In genomic region chr22:43488937-43489336, GRCh38 we compare ENCODE assay signal across 28 cellular contexts.
"Had no signal": no experiment of that assay in that cellular context is flagged by ENCODE, and none has a peak within 500 bp of the region (broad histone marks: within the 10 kb centered on the region; RNA-seq: fewer than 3 reads in every experiment).

No MANE protein-coding gene starts in this region.

- H3K9ac ChIP-seq: neural progenitor cell had no signal

- H3K4me1 Mint-ChIP-seq: memory B cell; naive thymus-derived CD4-positive, alpha-beta T cell; stimulated activated naive B cell treated with anti-CD40 and anti-IgM and Interleukin-4, amounts not matched to agents 10 μg/mL and 1 μg/mL and 100 μg/mL, for 72 hours had no signal

- H2AFZ ChIP-seq: hepatocyte, neural progenitor cell had no signal

- H3K4me2 ChIP-seq: hepatocyte, neural progenitor cell had no signal

- H3K36me3 ChIP-seq: heart right ventricle, left ventricle myocardium inferior, neural progenitor cell, ovary, right atrium auricular region, right lobe of liver, stomach, thoracic aorta, tibial artery, upper lobe of right lung had no signal

- H3K4me3 Mint-ChIP-seq: memory B cell; naive thymus-derived CD4-positive, alpha-beta T cell; natural killer cell treated with Interleukin-12 subunit alpha and Interleukin-12 subunit beta and Interleukin-15 and Interleukin-18, amount 100 ng/mL, for 72 hours; neural progenitor cell; stimulated activated naive B cell treated with anti-CD40 and anti-IgM and Interleukin-4, amounts not matched to agents 10 μg/mL and 1 μg/mL and 100 μg/mL, for 72 hours had no signal

- H3K9me3 ChIP-seq: heart right ventricle, left ventricle myocardium inferior, mucosa of descending colon, ovary, right atrium auricular region, right lobe of liver, stomach, thoracic aorta, tibial artery, upper lobe of right lung had no signal

- ATAC-seq: left colon; mucosa of descending colon; naive thymus-derived CD4-positive, alpha-beta T cell; natural killer cell treated with Interleukin-12 subunit alpha and Interleukin-12 subunit beta and Interleukin-15 and Interleukin-18, amount 100 ng/mL, for 72 hours; right lobe of liver; stimulated activated naive B cell treated with anti-CD40 and anti-IgM and Interleukin-4, amounts not matched to agents 10 μg/mL and 1 μg/mL and 100 μg/mL, for 72 hours; stimulated activated naive CD8-positive, alpha-beta T cell treated with anti-CD3 and anti-CD28 coated beads, Interleukin-15, Interleukin-2, amounts not matched to agents 100 U/mL and 50 U/mL, for 24 hours; upper lobe of right lung had no signal

- H3K27me3 ChIP-seq: hepatocyte, neural progenitor cell, ovary, right atrium auricular region, right lobe of liver had no signal

- FAIRE-seq: urothelium cell line had no signal

- H3K27ac ChIP-seq: heart right ventricle, hepatocyte, left ventricle myocardium inferior, neural progenitor cell, ovary, right atrium auricular region, right lobe of liver, stomach, thoracic aorta, tibial artery, upper lobe of right lung had no signal

- H3K4me1 ChIP-seq: left ventricle myocardium inferior, neural progenitor cell, right atrium auricular region, right lobe of liver, stomach, tibial artery, upper lobe of right lung had no signal

- H3K27me3 Mint-ChIP-seq: natural killer cell treated with Interleukin-12 subunit alpha and Interleukin-12 subunit beta and Interleukin-15 and Interleukin-18, amount 100 ng/mL, for 72 hours had no signal

- DNase-seq: heart right ventricle; islet precursor cell; kidney glomerular epithelial cell; left colon; left ventricle myocardium inferior; midbrain; mucosa of descending colon; naive thymus-derived CD4-positive, alpha-beta T cell; ovary; right lobe of liver; stimulated activated CD4-positive, alpha-beta T cell treated with anti-CD3 and anti-CD28 coated beads, Interleukin-12 subunit alpha, Interleukin-12 subunit beta, amount 100 ng/mL, for 4 hours; stimulated activated CD4-positive, alpha-beta T cell treated with anti-CD3 and anti-CD28 coated beads, Interleukin-15, amount 100 ng/mL, for 24 hours; stimulated activated CD4-positive, alpha-beta T cell treated with anti-CD3 and anti-CD28 coated beads, Interleukin-2, amount 100 ng/mL, for 24 hours; stimulated activated CD4-positive, alpha-beta T cell treated with anti-CD3 and anti-CD28 coated beads, Interleukin-4, amount 100 ng/mL, for 1 hour; stimulated activated naive B cell treated with anti-CD40 and anti-IgM and Interleukin-4, amounts not matched to agents 10 μg/mL and 1 μg/mL and 100 μg/mL, for 72 hours; stimulated activated naive CD8-positive, alpha-beta T cell treated with anti-CD3 and anti-CD28 coated beads, Interleukin-15, Interleukin-2, amounts not matched to agents 100 U/mL and 50 U/mL, for 24 hours; stomach; tibial artery; trophoblast cell; upper lobe of right lung had no signal

- H3K79me2 ChIP-seq: hepatocyte had no signal

- H3K36me3 Mint-ChIP-seq: memory B cell; natural killer cell treated with Interleukin-12 subunit alpha and Interleukin-12 subunit beta and Interleukin-15 and Interleukin-18, amount 100 ng/mL, for 72 hours; neural progenitor cell had no signal

- H3K27ac Mint-ChIP-seq: memory B cell; naive thymus-derived CD4-positive, alpha-beta T cell; natural killer cell treated with Interleukin-12 subunit alpha and Interleukin-12 subunit beta and Interleukin-15 and Interleukin-18, amount 100 ng/mL, for 72 hours; neural progenitor cell; stimulated activated naive B cell treated with anti-CD40 and anti-IgM and Interleukin-4, amounts not matched to agents 10 μg/mL and 1 μg/mL and 100 μg/mL, for 72 hours had no signal

- H3K4me3 ChIP-seq: heart right ventricle, hepatocyte, left ventricle myocardium inferior, lung, mucosa of descending colon, neural progenitor cell, ovary, right atrium auricular region, right lobe of liver, stomach, thoracic aorta, tibial artery, upper lobe of right lung had no signal
